8 cellular contexts compared by ENCODE assay signal in the genomic region with DNA sequence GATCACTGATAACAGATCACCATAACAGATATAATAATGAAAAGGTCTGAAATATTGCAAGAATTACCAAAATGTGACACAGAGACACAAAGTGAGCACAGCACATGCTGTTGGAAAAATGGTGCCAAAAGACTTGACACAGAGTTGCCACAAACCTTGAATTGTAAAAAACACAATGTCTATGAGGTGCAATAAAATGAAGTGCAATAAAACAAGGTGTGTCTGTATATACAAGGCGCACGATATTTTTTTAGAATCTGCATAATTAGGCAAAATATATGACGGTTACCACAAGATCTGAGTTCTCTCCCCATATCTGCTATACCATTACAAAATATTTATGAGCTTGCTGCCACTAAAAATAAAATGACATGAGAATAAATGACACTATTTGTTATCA.
"Had no signal": no experiment of that assay in that cellular context is flagged by ENCODE, and none has a peak within 500 bp of the region (broad histone marks: within the 10 kb centered on the region; RNA-seq: fewer than 3 reads in every experiment).

No MANE protein-coding gene starts in this region.

- FAIRE-seq: G401.6, GM12878, GM12891, GM12892, GM18507, GM19239 had no signal

- H3K4me3 ChIP-seq: GM12878 had no signal

- DNase-seq: GDM1, GF-D8 had no signal

- ATAC-seq: GM12878 had no signal
